ENCODE assay signal across 1 cellular context in the genomic region with DNA sequence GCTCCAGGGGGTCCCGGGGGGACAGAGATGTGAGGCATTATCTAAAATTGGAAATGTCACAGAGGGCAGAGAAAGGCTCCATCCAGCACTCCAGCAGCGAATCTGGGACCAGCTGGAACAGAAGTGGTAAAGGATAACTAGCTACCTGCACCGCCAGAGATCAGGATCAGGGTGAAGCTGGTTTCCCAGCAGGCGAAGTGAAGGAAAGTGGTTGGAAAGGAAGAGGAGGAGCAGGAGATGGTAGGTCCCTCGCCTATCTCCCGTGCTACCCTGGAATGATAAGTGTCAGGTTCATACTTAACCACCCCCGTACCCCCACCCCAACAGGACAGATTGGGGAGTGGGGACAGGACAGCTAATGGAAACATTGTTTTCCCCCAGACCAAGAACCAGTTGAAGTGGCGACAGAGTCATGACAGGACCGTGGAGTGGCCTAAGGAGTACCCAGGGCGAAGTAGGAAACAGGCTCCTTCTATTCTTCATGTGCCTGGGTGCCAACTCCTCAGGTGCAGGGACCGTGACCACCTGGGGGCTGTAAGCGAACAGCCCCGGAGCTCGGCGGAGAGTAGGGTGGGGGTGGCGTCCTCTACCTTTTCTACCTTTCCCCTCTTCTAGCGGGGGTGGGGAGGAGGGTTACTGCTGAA.
TF ChIP-seq lines count a peak whose summit lies in the region.

No MANE protein-coding gene starts in this region.

TF ChIP-seq in GM23338, 12 proteins besides CTCF, POLR2A, EP300 and RAD21 (continued from another document):
- TF ChIP-seq REST (IDR thresholded peaks at IDR 0.05; ENCODE audit: unreplicated experiment): no peak
- TF ChIP-seq, protein P1, sequence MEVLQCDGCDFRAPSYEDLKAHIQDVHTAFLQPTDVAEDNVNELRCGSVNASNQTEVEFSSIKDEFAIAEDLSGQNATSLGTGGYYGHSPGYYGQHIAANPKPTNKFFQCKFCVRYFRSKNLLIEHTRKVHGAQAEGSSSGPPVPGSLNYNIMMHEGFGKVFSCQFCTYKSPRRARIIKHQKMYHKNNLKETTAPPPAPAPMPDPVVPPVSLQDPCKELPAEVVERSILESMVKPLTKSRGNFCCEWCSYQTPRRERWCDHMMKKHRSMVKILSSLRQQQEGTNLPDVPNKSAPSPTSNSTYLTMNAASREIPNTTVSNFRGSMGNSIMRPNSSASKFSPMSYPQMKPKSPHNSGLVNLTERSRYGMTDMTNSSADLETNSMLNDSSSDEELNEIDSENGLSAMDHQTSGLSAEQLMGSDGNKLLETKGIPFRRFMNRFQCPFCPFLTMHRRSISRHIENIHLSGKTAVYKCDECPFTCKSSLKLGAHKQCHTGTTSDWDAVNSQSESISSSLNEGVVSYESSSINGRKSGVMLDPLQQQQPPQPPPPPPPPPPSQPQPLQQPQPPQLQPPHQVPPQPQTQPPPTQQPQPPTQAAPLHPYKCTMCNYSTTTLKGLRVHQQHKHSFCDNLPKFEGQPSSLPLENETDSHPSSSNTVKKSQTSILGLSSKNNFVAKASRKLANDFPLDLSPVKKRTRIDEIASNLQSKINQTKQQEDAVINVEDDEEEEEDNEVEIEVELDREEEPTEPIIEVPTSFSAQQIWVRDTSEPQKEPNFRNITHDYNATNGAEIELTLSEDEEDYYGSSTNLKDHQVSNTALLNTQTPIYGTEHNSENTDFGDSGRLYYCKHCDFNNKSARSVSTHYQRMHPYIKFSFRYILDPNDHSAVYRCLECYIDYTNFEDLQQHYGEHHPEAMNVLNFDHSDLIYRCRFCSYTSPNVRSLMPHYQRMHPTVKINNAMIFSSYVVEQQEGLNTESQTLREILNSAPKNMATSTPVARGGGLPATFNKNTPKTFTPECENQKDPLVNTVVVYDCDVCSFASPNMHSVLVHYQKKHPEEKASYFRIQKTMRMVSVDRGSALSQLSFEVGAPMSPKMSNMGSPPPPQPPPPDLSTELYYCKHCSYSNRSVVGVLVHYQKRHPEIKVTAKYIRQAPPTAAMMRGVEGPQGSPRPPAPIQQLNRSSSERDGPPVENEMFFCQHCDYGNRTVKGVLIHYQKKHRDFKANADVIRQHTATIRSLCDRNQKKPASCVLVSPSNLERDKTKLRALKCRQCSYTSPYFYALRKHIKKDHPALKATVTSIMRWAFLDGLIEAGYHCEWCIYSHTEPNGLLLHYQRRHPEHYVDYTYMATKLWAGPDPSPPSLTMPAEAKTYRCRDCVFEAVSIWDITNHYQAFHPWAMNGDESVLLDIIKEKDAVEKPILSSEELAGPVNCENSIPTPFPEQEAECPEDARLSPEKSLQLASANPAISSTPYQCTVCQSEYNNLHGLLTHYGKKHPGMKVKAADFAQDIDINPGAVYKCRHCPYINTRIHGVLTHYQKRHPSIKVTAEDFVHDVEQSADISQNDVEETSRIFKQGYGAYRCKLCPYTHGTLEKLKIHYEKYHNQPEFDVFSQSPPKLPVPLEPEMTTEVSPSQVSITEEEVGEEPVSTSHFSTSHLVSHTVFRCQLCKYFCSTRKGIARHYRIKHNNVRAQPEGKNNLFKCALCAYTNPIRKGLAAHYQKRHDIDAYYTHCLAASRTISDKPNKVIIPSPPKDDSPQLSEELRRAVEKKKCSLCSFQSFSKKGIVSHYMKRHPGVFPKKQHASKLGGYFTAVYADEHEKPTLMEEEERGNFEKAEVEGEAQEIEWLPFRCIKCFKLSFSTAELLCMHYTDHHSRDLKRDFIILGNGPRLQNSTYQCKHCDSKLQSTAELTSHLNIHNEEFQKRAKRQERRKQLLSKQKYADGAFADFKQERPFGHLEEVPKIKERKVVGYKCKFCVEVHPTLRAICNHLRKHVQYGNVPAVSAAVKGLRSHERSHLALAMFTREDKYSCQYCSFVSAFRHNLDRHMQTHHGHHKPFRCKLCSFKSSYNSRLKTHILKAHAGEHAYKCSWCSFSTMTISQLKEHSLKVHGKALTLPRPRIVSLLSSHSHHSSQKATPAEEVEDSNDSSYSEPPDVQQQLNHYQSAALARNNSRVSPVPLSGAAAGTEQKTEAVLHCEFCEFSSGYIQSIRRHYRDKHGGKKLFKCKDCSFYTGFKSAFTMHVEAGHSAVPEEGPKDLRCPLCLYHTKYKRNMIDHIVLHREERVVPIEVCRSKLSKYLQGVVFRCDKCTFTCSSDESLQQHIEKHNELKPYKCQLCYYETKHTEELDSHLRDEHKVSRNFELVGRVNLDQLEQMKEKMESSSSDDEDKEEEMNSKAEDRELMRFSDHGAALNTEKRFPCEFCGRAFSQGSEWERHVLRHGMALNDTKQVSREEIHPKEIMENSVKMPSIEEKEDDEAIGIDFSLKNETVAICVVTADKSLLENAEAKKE (CRISPR knock-in tag; IDR thresholded peaks at IDR 0.05): no peak
- TF ChIP-seq EZH2 (IDR thresholded peaks at IDR 0.05; ENCODE audit: low read depth, unreplicated experiment): no peak
- TF ChIP-seq STAT1 (IDR thresholded peaks at IDR 0.05; ENCODE audit: unreplicated experiment): no peak
- TF ChIP-seq ZNF331 (CRISPR knock-in tag; IDR thresholded peaks at IDR 0.05; ENCODE audit: low read depth): no peak
- no peak for TF ChIP-seq POLR2AphosphoS5 (IDR thresholded peaks at IDR 0.05; ENCODE audit: low read depth)
- no peak for TF ChIP-seq ZNF114 (CRISPR knock-in tag; IDR thresholded peaks at IDR 0.05)
TF ChIP-seq in GM23338: peak in this region for 0.
